1 cellular context compared by ENCODE assay signal in genomic region chr12:56192582-56192981, GRCh38.
TF ChIP-seq lines count a peak whose summit lies in the region.

No MANE protein-coding gene starts in this region.

TF ChIP-seq in HepG2, 621 proteins besides CTCF, POLR2A, EP300 and RAD21:
- TF ChIP-seq, protein P1, sequence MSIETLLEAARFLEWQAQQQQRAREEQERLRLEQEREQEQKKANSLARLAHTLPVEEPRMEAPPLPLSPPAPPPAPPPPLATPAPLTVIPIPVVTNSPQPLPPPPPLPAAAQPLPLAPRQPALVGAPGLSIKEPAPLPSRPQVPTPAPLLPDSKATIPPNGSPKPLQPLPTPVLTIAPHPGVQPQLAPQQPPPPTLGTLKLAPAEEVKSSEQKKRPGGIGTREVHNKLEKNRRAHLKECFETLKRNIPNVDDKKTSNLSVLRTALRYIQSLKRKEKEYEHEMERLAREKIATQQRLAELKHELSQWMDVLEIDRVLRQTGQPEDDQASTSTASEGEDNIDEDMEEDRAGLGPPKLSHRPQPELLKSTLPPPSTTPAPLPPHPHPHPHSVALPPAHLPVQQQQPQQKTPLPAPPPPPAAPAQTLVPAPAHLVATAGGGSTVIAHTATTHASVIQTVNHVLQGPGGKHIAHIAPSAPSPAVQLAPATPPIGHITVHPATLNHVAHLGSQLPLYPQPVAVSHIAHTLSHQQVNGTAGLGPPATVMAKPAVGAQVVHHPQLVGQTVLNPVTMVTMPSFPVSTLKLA (IDR thresholded peaks at IDR 0.05): no peak
- 0 out of 2 replicates have a peak, but pooled peaks have one; percentile 41 for TF ChIP-seq HOXA5 (CRISPR knock-in tag; IDR thresholded peaks at IDR 0.05)
- TF ChIP-seq MTF1 (CRISPR knock-in tag; IDR thresholded peaks at IDR 0.05): no peak
- TF ChIP-seq DNMT3B (CRISPR knock-in tag; conservative IDR thresholded peaks at IDR 0.05): no peak
- no peak for TF ChIP-seq MXD4 (CRISPR knock-in tag; IDR thresholded peaks at IDR 0.05)
